15 cellular contexts compared by ENCODE assay signal in genomic region chr1:245380790-245381535, GRCh38.
DNase-seq lines count a peak whose midpoint lies in the region; ATAC-seq and TF ChIP-seq lines count a peak whose summit lies in the region.
"Had no signal": no experiment of that assay in that cellular context is flagged by ENCODE, and none has a peak within 500 bp of the region (broad histone marks: within the 10 kb centered on the region; RNA-seq: fewer than 3 reads in every experiment).

No MANE protein-coding gene starts in this region.

- no peak overlapping the region for H2AFZ ChIP-seq in OCI-LY3 (ENCODE audit: low read depth, low read length)

- H3K4me3 ChIP-seq in OCI-LY3 (ENCODE audit: low read length), result no peak overlapping the region
- H3K4me3 ChIP-seq: BLaER1 treated with 17β-estradiol and CSF1 and Interleukin-3, amounts not matched to agents 10 nM and 100 nM; esophagus muscularis mucosa; vagina had no signal

- H3K27me3 ChIP-seq in OCI-LY3 (ENCODE audit: low read depth, low read length), result peaks cover 44% of the 10 kb centered on the region
- H3K27me3 ChIP-seq: BLaER1 treated with 17β-estradiol and CSF1 and Interleukin-3, amounts not matched to agents 10 nM and 100 nM; esophagus muscularis mucosa; vagina had no signal

- no peaks in the 10 kb centered on the region for H3K4me1 ChIP-seq in OCI-LY3 (ENCODE audit: low read length)
- H3K4me1 ChIP-seq: esophagus muscularis mucosa, vagina had no signal

- peaks cover 34% of the 10 kb centered on the region for H3K4me1 Mint-ChIP-seq in activated naive CD8-positive, alpha-beta T cell treated with anti-CD3 and anti-CD28 coated beads for 36 hours
- H3K4me1 Mint-ChIP-seq in activated naive CD8-positive, alpha-beta T cell treated with anti-CD3 and anti-CD28 coated beads, Interleukin-2, amount 50 U/mL, for 24 hours, result peaks cover 30% of the 10 kb centered on the region
- H3K4me1 Mint-ChIP-seq: activated B cell treated with CpG ODN at 0.5 μM for 24 hours had no signal

- no peak overlapping the region for H3K27ac ChIP-seq in OCI-LY3 (ENCODE audit: low read length)
- H3K27ac ChIP-seq: BLaER1 treated with 17β-estradiol and CSF1 and Interleukin-3, amounts not matched to agents 10 nM and 100 nM; esophagus muscularis mucosa; vagina had no signal

- no peaks in the 10 kb centered on the region for H3K36me3 ChIP-seq in OCI-LY3 (replicated peaks; ENCODE audit: low read depth, low read length)
- H3K36me3 ChIP-seq: BLaER1 treated with 17β-estradiol and CSF1 and Interleukin-3, amounts not matched to agents 10 nM and 100 nM; esophagus muscularis mucosa; vagina had no signal

- no peaks in the 10 kb centered on the region for H4K20me1 ChIP-seq in OCI-LY3 (ENCODE audit: insufficient read depth, low read length)
- H4K20me1 ChIP-seq: BLaER1 treated with 17β-estradiol and CSF1 and Interleukin-3, amounts not matched to agents 10 nM and 100 nM had no signal

- no peaks in the 10 kb centered on the region for H3K9me3 Mint-ChIP-seq in activated naive CD8-positive, alpha-beta T cell treated with anti-CD3 and anti-CD28 coated beads for 36 hours
- H3K9me3 Mint-ChIP-seq in activated naive CD8-positive, alpha-beta T cell treated with anti-CD3 and anti-CD28 coated beads, Interleukin-2, amount 50 U/mL, for 24 hours, result no peaks in the 10 kb centered on the region
- H3K9me3 Mint-ChIP-seq: activated B cell treated with CpG ODN at 0.5 μM for 24 hours had no signal

- peaks cover 5% of the 10 kb centered on the region for H3K27me3 Mint-ChIP-seq in activated naive CD8-positive, alpha-beta T cell treated with anti-CD3 and anti-CD28 coated beads for 36 hours
- peaks cover 4% of the 10 kb centered on the region for H3K27me3 Mint-ChIP-seq in activated naive CD8-positive, alpha-beta T cell treated with anti-CD3 and anti-CD28 coated beads, Interleukin-2, amount 50 U/mL, for 24 hours

- no peaks in the 10 kb centered on the region for H3K79me2 ChIP-seq in OCI-LY3 (ENCODE audit: low read length)

- no peak for ATAC-seq in activated naive CD8-positive, alpha-beta T cell treated with anti-CD3 and anti-CD28 coated beads, Interleukin-2, amount 50 U/mL, for 24 hours

- DNase-seq in activated naive CD8-positive, alpha-beta T cell treated with anti-CD3 and anti-CD28 coated beads for 36 hours, result peak; percentile 2
- no peak for DNase-seq in activated naive CD8-positive, alpha-beta T cell treated with anti-CD3 and anti-CD28 coated beads, Interleukin-2, amount 50 U/mL, for 24 hours
- DNase-seq in fibroblast of peridontal ligament (ENCODE audit: extremely low read depth), result peak; percentile 41
- DNase-seq in smooth muscle cell of the brain vasculature (ENCODE audit: low read depth, low spot score), result peak; percentile 1
- DNase-seq in ecto neural progenitor cell (ENCODE audit: low spot score), result no peak
- no peak for DNase-seq in mesenteric fat pad (ENCODE audit: low spot score)
- DNase-seq in inferior parietal cortex (ENCODE audit: extremely low spot score), result no peak
- DNase-seq: activated B cell treated with CpG ODN at 0.5 μM for 24 hours; activated naive CD4-positive, alpha-beta T cell treated with Interleukin-2 at 50 U/mL for 16 hours; NCI-H526; stimulated activated CD4-positive, alpha-beta T cell treated with anti-CD3 and anti-CD28 coated beads, Interleukin-4, amount 100 ng/mL, for 4 hours had no signal

- no peaks in the 10 kb centered on the region for H3K36me3 Mint-ChIP-seq in activated naive CD8-positive, alpha-beta T cell treated with anti-CD3 and anti-CD28 coated beads for 36 hours
- H3K36me3 Mint-ChIP-seq in activated naive CD8-positive, alpha-beta T cell treated with anti-CD3 and anti-CD28 coated beads, Interleukin-2, amount 50 U/mL, for 24 hours (ENCODE audit: low read depth), result no peaks in the 10 kb centered on the region

- H3K9ac ChIP-seq in OCI-LY3 (ENCODE audit: low read length), result no peak overlapping the region
- H3K9ac ChIP-seq: BLaER1 treated with 17β-estradiol and CSF1 and Interleukin-3, amounts not matched to agents 10 nM and 100 nM had no signal

- no peak overlapping the region for H3K4me3 Mint-ChIP-seq in activated naive CD8-positive, alpha-beta T cell treated with anti-CD3 and anti-CD28 coated beads for 36 hours
- H3K4me3 Mint-ChIP-seq in activated naive CD8-positive, alpha-beta T cell treated with anti-CD3 and anti-CD28 coated beads, Interleukin-2, amount 50 U/mL, for 24 hours, result no peak overlapping the region
- H3K4me3 Mint-ChIP-seq: activated B cell treated with CpG ODN at 0.5 μM for 24 hours had no signal

- H3K9me3 ChIP-seq in OCI-LY3 (ENCODE audit: insufficient read depth, low read length), result no peaks in the 10 kb centered on the region
- H3K9me3 ChIP-seq: BLaER1 treated with 17β-estradiol and CSF1 and Interleukin-3, amounts not matched to agents 10 nM and 100 nM; esophagus muscularis mucosa; vagina had no signal

- TF ChIP-seq CTCF in OCI-LY3 (IDR thresholded peaks at IDR 0.05; ENCODE audit: low read depth, low read length), result peak; percentile 64

- no peak overlapping the region for H3K4me2 ChIP-seq in OCI-LY3 (ENCODE audit: low read length)
- H3K4me2 ChIP-seq: BLaER1 treated with 17β-estradiol and CSF1 and Interleukin-3, amounts not matched to agents 10 nM and 100 nM had no signal

- H3K27ac Mint-ChIP-seq in activated naive CD8-positive, alpha-beta T cell treated with anti-CD3 and anti-CD28 coated beads for 36 hours, result no peak overlapping the region
- no peak overlapping the region for H3K27ac Mint-ChIP-seq in activated naive CD8-positive, alpha-beta T cell treated with anti-CD3 and anti-CD28 coated beads, Interleukin-2, amount 50 U/mL, for 24 hours
- H3K27ac Mint-ChIP-seq: activated B cell treated with CpG ODN at 0.5 μM for 24 hours had no signal

Comparison
In these comparisons a context has a peak if more than half of its experiments do, and no peak if none do; other contexts are left out.
1. DNase-seq: peak in activated naive CD8-positive, alpha-beta T cell treated with anti-CD3 and anti-CD28 coated beads for 36 hours (single experiment), fibroblast of peridontal ligament (single experiment) and smooth muscle cell of the brain vasculature (single experiment); none in activated naive CD8-positive, alpha-beta T cell treated with anti-CD3 and anti-CD28 coated beads, Interleukin-2, amount 50 U/mL, for 24 hours (single experiment), ecto neural progenitor cell (single experiment), mesenteric fat pad (single experiment) and inferior parietal cortex (single experiment).